In the genomic region with DNA sequence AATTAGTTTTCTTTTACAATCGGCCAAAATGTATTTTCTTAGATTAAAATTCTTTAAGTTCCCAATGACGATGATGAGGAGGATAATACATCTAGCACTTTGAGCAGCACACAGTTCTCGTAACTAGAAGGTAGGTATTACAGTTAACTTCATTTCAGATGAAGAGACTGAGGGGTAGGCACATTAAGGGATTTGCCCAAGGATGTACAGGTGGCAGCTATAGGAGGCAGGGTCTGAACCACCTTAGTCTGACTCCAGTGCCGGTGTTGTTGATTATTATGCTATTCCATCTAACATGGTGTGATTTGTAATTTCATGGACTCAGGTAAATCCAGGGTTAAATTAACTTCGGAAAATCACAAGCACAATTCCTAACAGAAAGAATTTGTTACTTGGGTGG, we compare ENCODE assay signal across 18 cellular contexts. TPM values are rescaled to one million over a fixed set of nuclear protein-coding genes. Genes with fewer than 3 reads are reported as not detected.
A peak's percentile ranks its signal among the peaks of the same experiment; 100 is the strongest.
DNase-seq lines count a peak whose midpoint lies in the region; ATAC-seq and FAIRE-seq lines count a peak whose summit lies in the region.
"Had no signal": no experiment of that assay in that cellular context is flagged by ENCODE, and none has a peak within 500 bp of the region (broad histone marks: within the 10 kb centered on the region; RNA-seq: fewer than 3 reads in every experiment).

No MANE protein-coding gene starts in this region.

- peak; percentile 16 for ATAC-seq in activated CD8-positive, alpha-beta T cell treated with anti-CD3 and anti-CD28 coated beads, Interleukin-2, amount 10 ng/mL, durations not matched to agents 7 days and 5 days
- ATAC-seq: K562, pancreas, WTC11 had no signal

- H3K27me3 ChIP-seq in CD8-positive, alpha-beta memory T cell (ENCODE audit: insufficient read depth, low read length, poor library complexity, severe bottlenecking), result no peaks in the 10 kb centered on the region
- no peaks in the 10 kb centered on the region for H3K27me3 ChIP-seq in mononuclear cell (ENCODE audit: insufficient read depth, low read length)
- H3K27me3 ChIP-seq: ascending aorta, pancreas had no signal

- H3K4me3 ChIP-seq in CD8-positive, alpha-beta memory T cell (ENCODE audit: low read length), result peak overlapping the region; percentile 94
- peak overlapping the region; percentile 48 for H3K4me3 ChIP-seq in mononuclear cell (ENCODE audit: low read length)
- H3K4me3 ChIP-seq: GM23248, K562, pancreas had no signal

- H3K36me3 Mint-ChIP-seq in CD8-positive, alpha-beta memory T cell, result peaks cover 13 to 56% (median 17%) of the 10 kb centered on the region in 3 donors
- H3K36me3 Mint-ChIP-seq in activated CD8-positive, alpha-beta T cell treated with anti-CD3 and anti-CD28 coated beads, Interleukin-2, amount 10 ng/mL, durations not matched to agents 7 days and 5 days (ENCODE audit: low read depth), result peaks cover 19% of the 10 kb centered on the region
- peaks cover 0 to 4% (median 0%) of the 10 kb centered on the region in 3 donors for H3K36me3 Mint-ChIP-seq in immature natural killer cell
- H3K36me3 Mint-ChIP-seq: WTC11 had no signal

- peak overlapping the region; percentile 89 to 100 (median 98) for H3K27ac Mint-ChIP-seq in CD8-positive, alpha-beta memory T cell
- H3K27ac Mint-ChIP-seq in activated CD8-positive, alpha-beta T cell treated with anti-CD3 and anti-CD28 coated beads, Interleukin-2, amount 10 ng/mL, durations not matched to agents 7 days and 5 days, result peak overlapping the region; percentile 87
- peak overlapping the region in 3 of 6 donors; percentile 57 to 92 (median 67) for H3K27ac Mint-ChIP-seq in immature natural killer cell
- H3K27ac Mint-ChIP-seq: WTC11 had no signal

- peaks cover 0 to 9% (median 4%) of the 10 kb centered on the region in 5 donors for H3K9me3 Mint-ChIP-seq in CD8-positive, alpha-beta memory T cell
- peaks cover 4% of the 10 kb centered on the region for H3K9me3 Mint-ChIP-seq in activated CD8-positive, alpha-beta T cell treated with anti-CD3 and anti-CD28 coated beads, Interleukin-2, amount 10 ng/mL, durations not matched to agents 7 days and 5 days (ENCODE audit: insufficient read depth)
- H3K9me3 Mint-ChIP-seq in immature natural killer cell, result peaks cover 0 to 4% (median 0%) of the 10 kb centered on the region in 6 donors

- peak overlapping the region; percentile 80 for H3K27ac ChIP-seq in CD8-positive, alpha-beta memory T cell (ENCODE audit: low read depth, low read length)
- H3K27ac ChIP-seq: ascending aorta, GM23248, pancreas had no signal

- CTCF ChIA-PET in CD8-positive, alpha-beta memory T cell (lab: Charles Lee), result interaction anchor here (0.7 to 7.1 kb wide), 5 partner anchors 12 to 223 kb away, joined by 3 to 63 read pairs (median 5); no protein-coding TSS in a partner anchor
- CTCF ChIA-PET in activated CD8-positive, alpha-beta T cell treated with anti-CD3 and anti-CD28 coated beads, Interleukin-2, amount 10 ng/mL, durations not matched to agents 7 days and 5 days (lab: Charles Lee), result interaction anchor here (0.8 to 5.5 kb wide), 8 partner anchors 8 to 223 kb away, joined by 3 to 68 read pairs (median 4); no protein-coding TSS in a partner anchor

- FAIRE-seq in GM19239 (lab: Jason Lieb, UNC), result peak; percentile 83
- FAIRE-seq: K562, pancreas had no signal

- DNase-seq in CD8-positive, alpha-beta memory T cell, result no peak
- DNase-seq in GM19239 (ENCODE audit: insufficient read length, low spot score), result no peak
- DNase-seq in activated CD8-positive, alpha-beta T cell treated with anti-CD3 and anti-CD28 coated beads, Interleukin-2, amount 10 ng/mL, durations not matched to agents 7 days and 5 days, result no peak
- DNase-seq in RKO (ENCODE audit: low spot score), result no peak
- no peak for DNase-seq in immature natural killer cell
- no peak for DNase-seq in NCI-H1417 treated with DMSO at 0.1 percent for 48 hours (lab: John Stamatoyannopoulos, UW)
- no peak for DNase-seq in OCI-M2 (lab: John Stamatoyannopoulos, UW; ENCODE audit: unreplicated experiment)
- DNase-seq: AML-193, foreskin melanocyte, GM23248, NCI-H1092 treated with DMSO at 0.1 percent for 48 hours, NCI-H2171, pancreas, trophoblast cell had no signal

- peaks cover 5% of the 10 kb centered on the region for H3K36me3 ChIP-seq in CD8-positive, alpha-beta memory T cell (ENCODE audit: insufficient read depth, low read length)
- H3K36me3 ChIP-seq: ascending aorta, pancreas had no signal

- POLR2A ChIA-PET in CD8-positive, alpha-beta memory T cell (lab: Charles Lee), result interaction anchor here (0.7 to 2.8 kb wide), 7 partner anchors 9 to 104 kb away, joined by 3 to 21 read pairs (median 5); no protein-coding TSS in a partner anchor
- POLR2A ChIA-PET in activated CD8-positive, alpha-beta T cell treated with anti-CD3 and anti-CD28 coated beads, Interleukin-2, amount 10 ng/mL, durations not matched to agents 7 days and 5 days (lab: Charles Lee), result interaction anchor here (0.6 to 6.5 kb wide), 8 partner anchors 11 to 228 kb away, joined by 3 to 84 read pairs (median 22); a partner anchor contains a TSS

- H3K9me3 ChIP-seq in CD8-positive, alpha-beta memory T cell (ENCODE audit: low read length), result no peaks in the 10 kb centered on the region
- H3K9me3 ChIP-seq in mononuclear cell (ENCODE audit: low read depth, low read length), result no peaks in the 10 kb centered on the region
- H3K9me3 ChIP-seq: ascending aorta, pancreas had no signal

- peaks cover 61 to 72% (median 70%) of the 10 kb centered on the region in 3 donors for H3K4me1 Mint-ChIP-seq in CD8-positive, alpha-beta memory T cell
- peaks cover 75% of the 10 kb centered on the region for H3K4me1 Mint-ChIP-seq in activated CD8-positive, alpha-beta T cell treated with anti-CD3 and anti-CD28 coated beads, Interleukin-2, amount 10 ng/mL, durations not matched to agents 7 days and 5 days (ENCODE audit: low read depth)
- H3K4me1 Mint-ChIP-seq in immature natural killer cell, result peaks cover 30 to 32% of the 10 kb centered on the region in 2 donors
- H3K4me1 Mint-ChIP-seq: WTC11 had no signal

- H3K4me1 ChIP-seq in CD8-positive, alpha-beta memory T cell (ENCODE audit: insufficient read depth, low read length), result peaks cover 44% of the 10 kb centered on the region
- H3K4me1 ChIP-seq in mononuclear cell (ENCODE audit: insufficient read depth, low read length), result peaks cover 16% of the 10 kb centered on the region
- H3K4me1 ChIP-seq: ascending aorta, pancreas had no signal

- no peaks in the 10 kb centered on the region for H3K27me3 Mint-ChIP-seq in CD8-positive, alpha-beta memory T cell
- H3K27me3 Mint-ChIP-seq in activated CD8-positive, alpha-beta T cell treated with anti-CD3 and anti-CD28 coated beads, Interleukin-2, amount 10 ng/mL, durations not matched to agents 7 days and 5 days (ENCODE audit: low read depth), result no peaks in the 10 kb centered on the region
- peaks cover 8 to 18% (median 10%) of the 10 kb centered on the region in 3 donors for H3K27me3 Mint-ChIP-seq in immature natural killer cell (ENCODE audit: low read depth in 3 of 3)

- peak overlapping the region; percentile 85 to 96 (median 93) for H3K4me3 Mint-ChIP-seq in CD8-positive, alpha-beta memory T cell
- H3K4me3 Mint-ChIP-seq in activated CD8-positive, alpha-beta T cell treated with anti-CD3 and anti-CD28 coated beads, Interleukin-2, amount 10 ng/mL, durations not matched to agents 7 days and 5 days, result peak overlapping the region; percentile 72
- H3K4me3 Mint-ChIP-seq in immature natural killer cell, result no peak overlapping the region
- H3K4me3 Mint-ChIP-seq: WTC11 had no signal

RNA-seq across cellular contexts. Expression of a gene that starts 1.1 kb away (rescaled TPM):
- total RNA-seq in CD8-positive, alpha-beta memory T cell, result 10 to 100 TPM; 64.1 to 66.4 TPM
- 61.1 TPM for polyA plus RNA-seq in CD8-positive, alpha-beta memory T cell
- total RNA-seq in activated CD8-positive, alpha-beta T cell treated with anti-CD3 and anti-CD28 coated beads, Interleukin-2, amount 10 ng/mL, durations not matched to agents 7 days and 5 days, result 10 to 100 TPM; 25.6 to 27.2 TPM
- total RNA-seq in mononuclear cell, result 85.3 TPM
- polyA plus RNA-seq in immature natural killer cell, result under 1 TPM; 0.04 to 0.37 (median 0.13) TPM

Comparison
In these comparisons a context has a peak if more than half of its experiments do, and no peak if none do; other contexts are left out.
1. H3K4me3 Mint-ChIP-seq: peak in CD8-positive, alpha-beta memory T cell (7 of 7) and activated CD8-positive, alpha-beta T cell treated with anti-CD3 and anti-CD28 coated beads, Interleukin-2, amount 10 ng/mL, durations not matched to agents 7 days and 5 days (single experiment); none in immature natural killer cell (0 of 5).